In the genomic region with DNA sequence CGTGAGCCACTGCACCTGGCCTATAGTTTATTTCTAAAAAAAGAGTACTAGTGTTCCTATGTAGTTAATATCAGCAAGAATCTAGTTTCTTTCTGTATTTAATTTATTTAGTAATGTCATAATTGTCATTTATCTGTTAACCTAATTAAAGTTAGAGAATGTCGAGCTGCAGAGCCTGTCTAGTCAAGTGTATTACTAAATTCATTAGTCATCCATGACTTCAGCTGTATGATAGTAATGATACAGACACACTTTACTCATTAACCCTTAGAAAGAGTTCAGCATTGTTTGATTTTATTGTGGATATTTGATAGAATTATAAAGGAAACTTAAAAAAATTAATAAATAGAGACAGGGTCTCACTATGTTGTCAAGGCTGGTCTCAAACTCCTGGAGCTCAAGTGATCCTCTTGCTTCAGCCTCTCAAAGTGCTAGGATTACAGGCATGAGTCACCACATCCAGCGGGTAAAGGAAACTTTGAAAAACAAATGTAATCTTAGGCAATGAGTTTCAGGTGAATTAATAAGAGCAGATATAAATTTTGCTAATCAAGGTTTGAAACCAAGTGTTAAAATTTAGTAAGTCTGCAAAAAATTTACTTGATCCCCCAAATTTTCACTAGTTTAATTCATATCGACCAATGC, we compare ENCODE assay signal across 1 cellular context.
TF ChIP-seq lines count a peak whose summit lies in the region.

No MANE protein-coding gene starts in this region.

TF ChIP-seq in SK-N-SH, 30 proteins besides CTCF, POLR2A, EP300 and RAD21 (continued from another document):
- TF ChIP-seq, protein P1, sequence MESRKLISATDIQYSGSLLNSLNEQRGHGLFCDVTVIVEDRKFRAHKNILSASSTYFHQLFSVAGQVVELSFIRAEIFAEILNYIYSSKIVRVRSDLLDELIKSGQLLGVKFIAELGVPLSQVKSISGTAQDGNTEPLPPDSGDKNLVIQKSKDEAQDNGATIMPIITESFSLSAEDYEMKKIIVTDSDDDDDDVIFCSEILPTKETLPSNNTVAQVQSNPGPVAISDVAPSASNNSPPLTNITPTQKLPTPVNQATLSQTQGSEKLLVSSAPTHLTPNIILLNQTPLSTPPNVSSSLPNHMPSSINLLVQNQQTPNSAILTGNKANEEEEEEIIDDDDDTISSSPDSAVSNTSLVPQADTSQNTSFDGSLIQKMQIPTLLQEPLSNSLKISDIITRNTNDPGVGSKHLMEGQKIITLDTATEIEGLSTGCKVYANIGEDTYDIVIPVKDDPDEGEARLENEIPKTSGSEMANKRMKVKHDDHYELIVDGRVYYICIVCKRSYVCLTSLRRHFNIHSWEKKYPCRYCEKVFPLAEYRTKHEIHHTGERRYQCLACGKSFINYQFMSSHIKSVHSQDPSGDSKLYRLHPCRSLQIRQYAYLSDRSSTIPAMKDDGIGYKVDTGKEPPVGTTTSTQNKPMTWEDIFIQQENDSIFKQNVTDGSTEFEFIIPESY (IDR thresholded peaks at IDR 0.05; ENCODE audit: borderline replicate concordance, low read depth) = no peak
- TF ChIP-seq FOXM1 (IDR thresholded peaks at IDR 0.05; ENCODE audit: low read depth) (no peak), GATA2 (CRISPR knock-in tag; IDR thresholded peaks at IDR 0.05) (no peak), MEF2A (IDR thresholded peaks at IDR 0.05; ENCODE audit: borderline replicate concordance, low read depth) (no peak), TCF12 (IDR thresholded peaks at IDR 0.05) (no peak), TAF1 (IDR thresholded peaks at IDR 0.05; ENCODE audit: borderline replicate concordance, low read depth, low read length) (no peak), FOXJ3 (CRISPR knock-in tag; IDR thresholded peaks at IDR 0.05) (no peak), PBX3 (IDR thresholded peaks at IDR 0.05) (no peak), JUND (IDR thresholded peaks at IDR 0.05) (no peak), NRF1 (IDR thresholded peaks at IDR 0.05; ENCODE audit: low read depth, low read length) (no peak)
